In genomic region chr1:155198547-155198906, GRCh38 we compare ENCODE assay signal across 23 cellular contexts. TPM values are rescaled to one million over a fixed set of nuclear protein-coding genes. Genes with fewer than 3 reads are reported as not detected.
A peak's percentile ranks its signal among the peaks of the same experiment; 100 is the strongest.
DNase-seq lines count a peak whose midpoint lies in the region; ATAC-seq, FAIRE-seq and TF ChIP-seq lines count a peak whose summit lies in the region.
"Had no signal": no experiment of that assay in that cellular context is flagged by ENCODE, and none has a peak within 500 bp of the region (broad histone marks: within the 10 kb centered on the region; RNA-seq: fewer than 3 reads in every experiment).

No MANE protein-coding gene starts in this region.

- FAIRE-seq in frontal cortex (lab: Jason Lieb, UNC), result no peak
- FAIRE-seq: RCC 7860 had no signal

- H3K27me3 ChIP-seq in lower lobe of right lung (ENCODE audit: low read depth), result no peaks in the 10 kb centered on the region

- no peak for ATAC-seq in lower lobe of right lung
- no peak for ATAC-seq in HG02642 (IDR thresholded peaks at IDR 0.05; ENCODE audit: poor library complexity, unreplicated experiment)
- ATAC-seq: SK-N-SH treated with all-trans-retinoic acid at 6 μM for 48 hours had no signal

- intact Hi-C loops in lower lobe of right lung (cut with DNase I), result no loop called here

- peaks cover 12% of the 10 kb centered on the region for H3K36me3 ChIP-seq in lower lobe of right lung

- TF ChIP-seq CTCF in lower lobe of right lung (IDR thresholded peaks at IDR 0.05), result no peak

- no peak overlapping the region for H3K4me3 ChIP-seq in lower lobe of right lung

- no peak overlapping the region for H3K27ac ChIP-seq in lower lobe of right lung
- H3K27ac ChIP-seq: 22Rv1 had no signal

- no peaks in the 10 kb centered on the region for H3K9me3 ChIP-seq in lower lobe of right lung

- peak; percentile 45 for DNase-seq in DMS 273 (lab: John Stamatoyannopoulos, UW; ENCODE audit: unreplicated experiment)
- no peak for DNase-seq in DMS 273 treated with DMSO at 0.1 percent for 48 hours (lab: John Stamatoyannopoulos, UW)
- DNase-seq in NCI-H69 (lab: John Stamatoyannopoulos, UW), result peak; percentile 24
- peak; percentile 51 for DNase-seq in astrocyte of the hippocampus (ENCODE audit: low read depth, low spot score)
- peak; percentile 24 for DNase-seq in lower lobe of right lung
- DNase-seq in SW 1271 (lab: John Stamatoyannopoulos, UW), result no peak
- no peak for DNase-seq in frontal cortex (ENCODE audit: low spot score in 2 of 2)
- DNase-seq: COR-L47; DMS153; GDM1; H7; KBM-7; NCI-H1105; NCI-H1694; NCI-H2107; NCI-H226; NCI-H524; NK-92 treated with Interleukin-12 subunit alpha and Interleukin-12 subunit beta, amount 100 ng/mL, for 24 hours; SIG-M5 had no signal

- peaks cover 17% of the 10 kb centered on the region for H3K4me1 ChIP-seq in lower lobe of right lung

RNA-seq across cellular contexts. Expression of gene THBS3, which starts 9.2 kb away (rescaled TPM):
- 24.4 TPM for total RNA-seq in lower lobe of right lung
- 7.7 TPM for total RNA-seq in frontal cortex

RNA-seq across cellular contexts. Expression of gene MTX1, which starts 10.0 kb away (rescaled TPM):
- 27.9 TPM for total RNA-seq in lower lobe of right lung
- 13.9 TPM for total RNA-seq in frontal cortex

RNA-seq across cellular contexts. Expression of gene TRIM46, which starts 24.9 kb away (rescaled TPM):
- total RNA-seq in lower lobe of right lung (0.35 TPM), frontal cortex (21.2 TPM)

RNA-seq across cellular contexts. Expression of gene KRTCAP2, which starts 25.4 kb away (rescaled TPM):
- 173 TPM for total RNA-seq in lower lobe of right lung
- total RNA-seq in frontal cortex, result 74.6 TPM

RNA-seq across cellular contexts. Expression of gene ENTREP3, which starts 56.8 kb away (rescaled TPM):
- total RNA-seq in lower lobe of right lung (22.9 TPM), frontal cortex (2.9 TPM)

Comparison
In these comparisons a context has a peak if more than half of its experiments do, and no peak if none do; other contexts are left out.
1. DNase-seq: peak in DMS 273 (single experiment), NCI-H69 (single experiment), astrocyte of the hippocampus (single experiment) and lower lobe of right lung (single experiment); none in DMS 273 treated with DMSO at 0.1 percent for 48 hours (single experiment), SW 1271 (0 of 2) and frontal cortex (0 of 2).
2. RNA of gene TRIM46, which starts 24.9 kb away (total RNA-seq): 21.2 TPM in frontal cortex (single experiment); 0.35 TPM in lower lobe of right lung (single experiment); every median in the first group is over 10 times any median in the second.